Comparison of ENCODE assay signal across 2 cellular contexts in genomic region chr17:13359774-13360173, GRCh38.
TF ChIP-seq lines count a peak whose summit lies in the region.

No MANE protein-coding gene starts in this region.

TF ChIP-seq in IMR-90, 13 proteins besides CTCF, POLR2A, EP300 and RAD21:
- no peak for TF ChIP-seq ELK1 (IDR thresholded peaks at IDR 0.05; ENCODE audit: borderline replicate concordance, low read depth, low read length)
- TF ChIP-seq CHD1 (IDR thresholded peaks at IDR 0.05; ENCODE audit: low read depth, low read length): no peak
- no peak for TF ChIP-seq RFX5 (IDR thresholded peaks at IDR 0.05; ENCODE audit: low read depth, low read length)
- no peak for TF ChIP-seq MAFK (IDR thresholded peaks at IDR 0.05; ENCODE audit: low read depth, low read length)

TF ChIP-seq in SK-N-SH, 30 proteins besides CTCF, POLR2A, EP300 and RAD21:
- TF ChIP-seq JUND (IDR thresholded peaks at IDR 0.05) (peak; percentile 70), SIN3A (IDR thresholded peaks at IDR 0.05; ENCODE audit: borderline replicate concordance, low read depth, low read length) (peak; percentile 80; the same call in 1 of the 2 replicates), YY1 (IDR thresholded peaks at IDR 0.05; ENCODE audit: low read depth) (no peak), FOSL2 (IDR thresholded peaks at IDR 0.05; ENCODE audit: borderline replicate concordance, low read depth) (peak; percentile 58; the same call in 1 of the 2 replicates), RCOR1 (IDR thresholded peaks at IDR 0.05; ENCODE audit: low read length) (0 out of 2 replicates have a peak, but pooled peaks have one; percentile 7), NFIC (IDR thresholded peaks at IDR 0.05; ENCODE audit: borderline replicate concordance) (peak; percentile 53; the same call in 1 of the 2 replicates), TCF12 (IDR thresholded peaks at IDR 0.05) (peak; percentile 90), NRF1 (IDR thresholded peaks at IDR 0.05; ENCODE audit: low read depth, low read length) (no peak), POLR2AphosphoS5 (IDR thresholded peaks at IDR 0.05; ENCODE audit: low read depth, low read length) (peak; percentile 44; the same call in 1 of the 2 replicates), ZBTB33 (IDR thresholded peaks at IDR 0.05; ENCODE audit: borderline replicate concordance, low read depth) (no peak), RXRA (IDR thresholded peaks at IDR 0.05; ENCODE audit: borderline replicate concordance, low read depth) (no peak; the same call in 1 of the 2 replicates)
- TF ChIP-seq, protein P1, sequence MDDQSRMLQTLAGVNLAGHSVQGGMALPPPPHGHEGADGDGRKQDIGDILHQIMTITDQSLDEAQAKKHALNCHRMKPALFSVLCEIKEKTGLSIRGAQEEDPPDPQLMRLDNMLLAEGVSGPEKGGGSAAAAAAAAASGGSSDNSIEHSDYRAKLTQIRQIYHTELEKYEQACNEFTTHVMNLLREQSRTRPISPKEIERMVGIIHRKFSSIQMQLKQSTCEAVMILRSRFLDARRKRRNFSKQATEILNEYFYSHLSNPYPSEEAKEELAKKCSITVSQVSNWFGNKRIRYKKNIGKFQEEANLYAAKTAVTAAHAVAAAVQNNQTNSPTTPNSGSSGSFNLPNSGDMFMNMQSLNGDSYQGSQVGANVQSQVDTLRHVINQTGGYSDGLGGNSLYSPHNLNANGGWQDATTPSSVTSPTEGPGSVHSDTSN (IDR thresholded peaks at IDR 0.05): peak; percentile 96
- TF ChIP-seq, protein P2, sequence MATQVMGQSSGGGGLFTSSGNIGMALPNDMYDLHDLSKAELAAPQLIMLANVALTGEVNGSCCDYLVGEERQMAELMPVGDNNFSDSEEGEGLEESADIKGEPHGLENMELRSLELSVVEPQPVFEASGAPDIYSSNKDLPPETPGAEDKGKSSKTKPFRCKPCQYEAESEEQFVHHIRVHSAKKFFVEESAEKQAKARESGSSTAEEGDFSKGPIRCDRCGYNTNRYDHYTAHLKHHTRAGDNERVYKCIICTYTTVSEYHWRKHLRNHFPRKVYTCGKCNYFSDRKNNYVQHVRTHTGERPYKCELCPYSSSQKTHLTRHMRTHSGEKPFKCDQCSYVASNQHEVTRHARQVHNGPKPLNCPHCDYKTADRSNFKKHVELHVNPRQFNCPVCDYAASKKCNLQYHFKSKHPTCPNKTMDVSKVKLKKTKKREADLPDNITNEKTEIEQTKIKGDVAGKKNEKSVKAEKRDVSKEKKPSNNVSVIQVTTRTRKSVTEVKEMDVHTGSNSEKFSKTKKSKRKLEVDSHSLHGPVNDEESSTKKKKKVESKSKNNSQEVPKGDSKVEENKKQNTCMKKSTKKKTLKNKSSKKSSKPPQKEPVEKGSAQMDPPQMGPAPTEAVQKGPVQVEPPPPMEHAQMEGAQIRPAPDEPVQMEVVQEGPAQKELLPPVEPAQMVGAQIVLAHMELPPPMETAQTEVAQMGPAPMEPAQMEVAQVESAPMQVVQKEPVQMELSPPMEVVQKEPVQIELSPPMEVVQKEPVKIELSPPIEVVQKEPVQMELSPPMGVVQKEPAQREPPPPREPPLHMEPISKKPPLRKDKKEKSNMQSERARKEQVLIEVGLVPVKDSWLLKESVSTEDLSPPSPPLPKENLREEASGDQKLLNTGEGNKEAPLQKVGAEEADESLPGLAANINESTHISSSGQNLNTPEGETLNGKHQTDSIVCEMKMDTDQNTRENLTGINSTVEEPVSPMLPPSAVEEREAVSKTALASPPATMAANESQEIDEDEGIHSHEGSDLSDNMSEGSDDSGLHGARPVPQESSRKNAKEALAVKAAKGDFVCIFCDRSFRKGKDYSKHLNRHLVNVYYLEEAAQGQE (IDR thresholded peaks at IDR 0.05; ENCODE audit: low read depth, low read length): no peak
- TF ChIP-seq, protein P3, sequence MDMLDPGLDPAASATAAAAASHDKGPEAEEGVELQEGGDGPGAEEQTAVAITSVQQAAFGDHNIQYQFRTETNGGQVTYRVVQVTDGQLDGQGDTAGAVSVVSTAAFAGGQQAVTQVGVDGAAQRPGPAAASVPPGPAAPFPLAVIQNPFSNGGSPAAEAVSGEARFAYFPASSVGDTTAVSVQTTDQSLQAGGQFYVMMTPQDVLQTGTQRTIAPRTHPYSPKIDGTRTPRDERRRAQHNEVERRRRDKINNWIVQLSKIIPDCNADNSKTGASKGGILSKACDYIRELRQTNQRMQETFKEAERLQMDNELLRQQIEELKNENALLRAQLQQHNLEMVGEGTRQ (IDR thresholded peaks at IDR 0.05; ENCODE audit: borderline replicate concordance, low read depth, low read length): no peak
